In the genomic region with DNA sequence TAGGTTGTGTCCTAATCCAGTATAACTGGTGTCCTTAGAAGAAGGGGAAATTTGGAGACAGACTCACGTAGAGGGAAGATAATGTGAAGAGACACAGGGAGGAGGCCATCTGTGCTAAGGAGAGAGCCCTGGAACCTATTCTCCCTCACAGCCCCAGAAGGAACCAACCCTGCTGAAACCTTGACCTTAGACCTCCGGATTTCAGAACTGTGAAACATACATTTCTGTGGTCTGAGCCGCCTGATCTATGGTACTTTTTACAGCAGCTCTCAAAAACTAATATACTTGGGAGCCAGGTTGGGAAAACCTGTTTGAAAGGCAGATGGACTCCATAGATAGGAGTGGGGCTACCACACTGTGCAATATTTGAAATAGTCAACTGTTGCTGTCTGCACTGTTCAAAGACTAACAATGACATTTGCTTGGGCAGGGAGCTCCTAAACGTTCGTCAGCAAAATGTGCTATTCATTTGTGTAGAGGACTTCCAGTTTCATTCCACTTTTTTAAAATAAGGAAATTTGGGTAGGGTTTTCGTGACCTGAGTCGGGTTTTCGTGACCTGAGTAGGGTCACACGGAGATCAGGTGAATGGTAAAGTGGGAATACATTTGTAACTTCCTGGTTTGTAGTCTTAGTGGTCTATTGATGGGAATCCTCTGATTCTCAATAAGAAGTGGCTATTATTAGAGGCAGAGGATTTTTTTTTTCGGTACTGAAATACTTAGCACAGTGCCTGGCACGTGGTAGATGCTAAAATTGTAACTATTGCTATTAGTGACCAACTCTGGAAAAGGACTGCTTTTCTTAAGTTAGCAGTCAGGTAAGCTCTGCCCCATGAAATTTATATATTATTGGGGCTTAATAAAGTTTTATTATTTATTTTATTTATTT, we compare ENCODE assay signal across 1 cellular context.
TF ChIP-seq lines count a peak whose summit lies in the region.

No MANE protein-coding gene starts in this region.

TF ChIP-seq in HepG2, 621 proteins besides CTCF, POLR2A, EP300 and RAD21:
- TF ChIP-seq NR2F6 (IDR thresholded peaks at IDR 0.05), result peak; percentile 64
- TF ChIP-seq NR2F6 (CRISPR knock-in tag; IDR thresholded peaks at IDR 0.05), result 0 out of 2 replicates have a peak, but pooled peaks have one; percentile 12
- TF ChIP-seq, protein P1, sequence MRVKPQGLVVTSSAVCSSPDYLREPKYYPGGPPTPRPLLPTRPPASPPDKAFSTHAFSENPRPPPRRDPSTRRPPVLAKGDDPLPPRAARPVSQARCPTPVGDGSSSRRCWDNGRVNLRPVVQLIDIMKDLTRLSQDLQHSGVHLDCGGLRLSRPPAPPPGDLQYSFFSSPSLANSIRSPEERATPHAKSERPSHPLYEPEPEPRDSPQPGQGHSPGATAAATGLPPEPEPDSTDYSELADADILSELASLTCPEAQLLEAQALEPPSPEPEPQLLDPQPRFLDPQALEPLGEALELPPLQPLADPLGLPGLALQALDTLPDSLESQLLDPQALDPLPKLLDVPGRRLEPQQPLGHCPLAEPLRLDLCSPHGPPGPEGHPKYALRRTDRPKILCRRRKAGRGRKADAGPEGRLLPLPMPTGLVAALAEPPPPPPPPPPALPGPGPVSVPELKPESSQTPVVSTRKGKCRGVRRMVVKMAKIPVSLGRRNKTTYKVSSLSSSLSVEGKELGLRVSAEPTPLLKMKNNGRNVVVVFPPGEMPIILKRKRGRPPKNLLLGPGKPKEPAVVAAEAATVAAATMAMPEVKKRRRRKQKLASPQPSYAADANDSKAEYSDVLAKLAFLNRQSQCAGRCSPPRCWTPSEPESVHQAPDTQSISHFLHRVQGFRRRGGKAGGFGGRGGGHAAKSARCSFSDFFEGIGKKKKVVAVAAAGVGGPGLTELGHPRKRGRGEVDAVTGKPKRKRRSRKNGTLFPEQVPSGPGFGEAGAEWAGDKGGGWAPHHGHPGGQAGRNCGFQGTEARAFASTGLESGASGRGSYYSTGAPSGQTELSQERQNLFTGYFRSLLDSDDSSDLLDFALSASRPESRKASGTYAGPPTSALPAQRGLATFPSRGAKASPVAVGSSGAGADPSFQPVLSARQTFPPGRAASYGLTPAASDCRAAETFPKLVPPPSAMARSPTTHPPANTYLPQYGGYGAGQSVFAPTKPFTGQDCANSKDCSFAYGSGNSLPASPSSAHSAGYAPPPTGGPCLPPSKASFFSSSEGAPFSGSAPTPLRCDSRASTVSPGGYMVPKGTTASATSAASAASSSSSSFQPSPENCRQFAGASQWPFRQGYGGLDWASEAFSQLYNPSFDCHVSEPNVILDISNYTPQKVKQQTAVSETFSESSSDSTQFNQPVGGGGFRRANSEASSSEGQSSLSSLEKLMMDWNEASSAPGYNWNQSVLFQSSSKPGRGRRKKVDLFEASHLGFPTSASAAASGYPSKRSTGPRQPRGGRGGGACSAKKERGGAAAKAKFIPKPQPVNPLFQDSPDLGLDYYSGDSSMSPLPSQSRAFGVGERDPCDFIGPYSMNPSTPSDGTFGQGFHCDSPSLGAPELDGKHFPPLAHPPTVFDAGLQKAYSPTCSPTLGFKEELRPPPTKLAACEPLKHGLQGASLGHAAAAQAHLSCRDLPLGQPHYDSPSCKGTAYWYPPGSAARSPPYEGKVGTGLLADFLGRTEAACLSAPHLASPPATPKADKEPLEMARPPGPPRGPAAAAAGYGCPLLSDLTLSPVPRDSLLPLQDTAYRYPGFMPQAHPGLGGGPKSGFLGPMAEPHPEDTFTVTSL (CRISPR knock-in tag; IDR thresholded peaks at IDR 0.05; ENCODE audit: borderline replicate concordance), result 0 out of 2 replicates have a peak, but pooled peaks have one; percentile 20
- TF ChIP-seq, protein P2, sequence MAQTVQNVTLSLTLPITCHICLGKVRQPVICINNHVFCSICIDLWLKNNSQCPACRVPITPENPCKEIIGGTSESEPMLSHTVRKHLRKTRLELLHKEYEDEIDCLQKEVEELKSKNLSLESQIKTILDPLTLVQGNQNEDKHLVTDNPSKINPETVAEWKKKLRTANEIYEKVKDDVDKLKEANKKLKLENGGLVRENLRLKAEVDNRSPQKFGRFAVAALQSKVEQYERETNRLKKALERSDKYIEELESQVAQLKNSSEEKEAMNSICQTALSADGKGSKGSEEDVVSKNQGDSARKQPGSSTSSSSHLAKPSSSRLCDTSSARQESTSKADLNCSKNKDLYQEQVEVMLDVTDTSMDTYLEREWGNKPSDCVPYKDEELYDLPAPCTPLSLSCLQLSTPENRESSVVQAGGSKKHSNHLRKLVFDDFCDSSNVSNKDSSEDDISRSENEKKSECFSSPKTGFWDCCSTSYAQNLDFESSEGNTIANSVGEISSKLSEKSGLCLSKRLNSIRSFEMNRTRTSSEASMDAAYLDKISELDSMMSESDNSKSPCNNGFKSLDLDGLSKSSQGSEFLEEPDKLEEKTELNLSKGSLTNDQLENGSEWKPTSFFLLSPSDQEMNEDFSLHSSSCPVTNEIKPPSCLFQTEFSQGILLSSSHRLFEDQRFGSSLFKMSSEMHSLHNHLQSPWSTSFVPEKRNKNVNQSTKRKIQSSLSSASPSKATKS (CRISPR knock-in tag; IDR thresholded peaks at IDR 0.05), result no peak
- 0 out of 4 replicates have a peak, but pooled peaks of 1 of the 2 experiments have one; percentile 23 for TF ChIP-seq NR2F1 (CRISPR knock-in tag; IDR thresholded peaks at IDR 0.05)
